33 cellular contexts compared by ENCODE assay signal in the genomic region with DNA sequence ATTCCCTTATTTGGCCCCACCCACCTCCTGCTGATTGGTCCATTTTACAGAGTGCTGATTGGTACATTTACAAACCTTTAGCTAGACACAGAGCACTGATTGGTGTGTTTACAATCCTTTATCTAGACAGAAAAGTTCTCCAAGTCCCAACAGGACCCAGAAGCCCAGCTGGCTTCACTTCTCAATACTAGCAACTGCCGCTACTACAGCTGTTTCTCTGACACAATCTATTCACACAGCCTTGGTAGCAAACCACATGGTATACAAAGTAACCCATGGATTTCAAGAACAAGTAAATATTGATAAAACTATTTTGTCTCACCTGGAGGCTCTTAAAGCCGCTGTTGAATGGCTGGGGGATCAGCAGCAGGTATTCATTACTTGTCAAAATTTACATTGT. TPM values are rescaled to one million over a fixed set of nuclear protein-coding genes. Genes with fewer than 3 reads are reported as not detected.
"Had no signal": no experiment of that assay in that cellular context is flagged by ENCODE, and none has a peak within 500 bp of the region (broad histone marks: within the 10 kb centered on the region; RNA-seq: fewer than 3 reads in every experiment).

No MANE protein-coding gene starts in this region.

- H3K36me3 ChIP-seq: gastroesophageal sphincter, neutrophil, prostate gland, upper lobe of left lung, vagina had no signal

- H3K4me1 ChIP-seq: gastroesophageal sphincter, prostate gland, vagina had no signal

- H3K27me3 ChIP-seq: hepatocyte, neutrophil, upper lobe of left lung, vagina had no signal

- H3K79me2 ChIP-seq: hepatocyte had no signal

- H3K4me3 ChIP-seq: gastroesophageal sphincter, hepatocyte, prostate gland, skin epidermis, upper lobe of left lung, vagina had no signal

- H3K9me3 ChIP-seq: gastroesophageal sphincter, neutrophil, prostate gland, upper lobe of left lung, vagina had no signal

- ATAC-seq: activated naive CD4-positive, alpha-beta T cell treated with anti-CD3 and anti-CD28 coated beads, Interleukin-2, amount 50 U/mL, for 72 hours; activated T-cell treated with anti-CD3 and anti-CD28 coated beads, Interleukin-2, amount 50 U/mL, for 72 hours; effector memory CD8-positive, alpha-beta T cell; gastroesophageal sphincter; left cardiac atrium; left ventricle myocardium superior; sciatic nerve; stimulated activated naive CD8-positive, alpha-beta T cell treated with anti-CD3 and anti-CD28 coated beads, Interleukin-15, Interleukin-2, amounts not matched to agents 100 U/mL and 50 U/mL, for 24 hours had no signal

- DNase-seq: activated CD4-positive, alpha-beta T cell treated with anti-CD3 and anti-CD28 coated beads for 4 hours; activated CD4-positive, alpha-beta T cell treated with anti-CD3 and anti-CD28 coated beads, Interleukin-2, amount 50 U/mL, for 4 hours; activated naive CD4-positive, alpha-beta T cell; activated T-cell treated with anti-CD3 and anti-CD28 coated beads for 4 hours; activated T-cell treated with anti-CD3 and anti-CD28 coated beads, Interleukin-2, amount 50 U/mL, for 72 hours; effector memory CD8-positive, alpha-beta T cell; left cardiac atrium; left ventricle myocardium superior; mammary epithelial cell; naive B cell; nephron progenitor cell; retina; stimulated activated CD4-positive, alpha-beta T cell treated with anti-CD3 and anti-CD28 coated beads, Interleukin-12 subunit alpha, Interleukin-12 subunit beta, amount 100 ng/mL, for 4 hours; stimulated activated CD4-positive, alpha-beta T cell treated with anti-CD3 and anti-CD28 coated beads, Interleukin-4, amount 100 ng/mL, for 1 hour; stimulated activated naive CD8-positive, alpha-beta T cell treated with anti-CD3 and anti-CD28 coated beads, Interleukin-15, Interleukin-2, amounts not matched to agents 100 U/mL and 50 U/mL, for 24 hours had no signal

- H3K4me2 ChIP-seq: hepatocyte had no signal

- H3K27ac ChIP-seq: gastroesophageal sphincter, hepatocyte, neutrophil, prostate gland, skin epidermis, vagina had no signal

- H2AFZ ChIP-seq: hepatocyte had no signal

- FAIRE-seq: bronchial epithelial cell, colon, endothelial cell of umbilical vein, keratinocyte had no signal

RNA-seq across cellular contexts. Expression of a gene that starts 25.4 kb away (rescaled TPM):
- total RNA-seq: activated naive CD4-positive, alpha-beta T cell treated with anti-CD3 and anti-CD28 coated beads, Interleukin-2, amount 50 U/mL, for 72 hours; activated T-cell treated with anti-CD3 and anti-CD28 coated beads, Interleukin-2, amount 50 U/mL, for 72 hours; bronchial epithelial cell; dermis microvascular lymphatic vessel endothelial cell; endothelial cell of umbilical vein; fibroblast of lung; fibroblast of villous mesenchyme; mammary epithelial cell; osteocyte had no signal
- polyA plus RNA-seq: fibroblast of lung, keratinocyte, mammary epithelial cell had no signal

RNA-seq across cellular contexts. Expression of a gene that starts 44.3 kb away (rescaled TPM):
- total RNA-seq: activated naive CD4-positive, alpha-beta T cell treated with anti-CD3 and anti-CD28 coated beads, Interleukin-2, amount 50 U/mL, for 72 hours; activated T-cell treated with anti-CD3 and anti-CD28 coated beads, Interleukin-2, amount 50 U/mL, for 72 hours; dermis microvascular lymphatic vessel endothelial cell; endothelial cell of umbilical vein; fibroblast of lung; fibroblast of villous mesenchyme; gastroesophageal sphincter; left ventricle myocardium superior; osteocyte; sciatic nerve; subcutaneous adipose tissue had no signal
- polyA plus RNA-seq: fibroblast of lung had no signal

RNA-seq across cellular contexts. Expression of a gene that starts 47.7 kb away (rescaled TPM):
- total RNA-seq: dermis microvascular lymphatic vessel endothelial cell, endothelial cell of umbilical vein, fibroblast of lung, fibroblast of villous mesenchyme, mammary epithelial cell, osteocyte had no signal
- polyA plus RNA-seq: endothelial cell of umbilical vein, fibroblast of lung, keratinocyte, mammary epithelial cell had no signal
